ENCODE assay signal across 25 cellular contexts in genomic region chr2:6493669-6494068, GRCh38.
DNase-seq lines count a peak whose midpoint lies in the region; FAIRE-seq and TF ChIP-seq lines count a peak whose summit lies in the region.
"Had no signal": no experiment of that assay in that cellular context is flagged by ENCODE, and none has a peak within 500 bp of the region (broad histone marks: within the 10 kb centered on the region; RNA-seq: fewer than 3 reads in every experiment).

No MANE protein-coding gene starts in this region.

- no peak overlapping the region for H3K4ac ChIP-seq in neuronal stem cell (ENCODE audit: low read length)

- H3K14ac ChIP-seq in neuronal stem cell (ENCODE audit: low read length), result no peak overlapping the region

- H3K4me3 ChIP-seq in OCI-LY1 (ENCODE audit: low read depth, low read length, poor library complexity, severe bottlenecking), result no peak overlapping the region
- no peak overlapping the region for H3K4me3 ChIP-seq in neuronal stem cell (ENCODE audit: low read length in 2 of 2)
- H3K4me3 ChIP-seq in small intestine (ENCODE audit: low read depth in 1 of 2, low read length in 2 of 2), result no peak overlapping the region
- H3K4me3 ChIP-seq: A549; BLaER1 treated with 17β-estradiol and CSF1 and Interleukin-3, amounts not matched to agents 10 nM and 100 nM; GM12878 had no signal

- H3K9me3 ChIP-seq in OCI-LY1 (ENCODE audit: low read length) (no peaks in the 10 kb centered on the region), neuronal stem cell (replicated peaks in 1 of 2; ENCODE audit: control insufficient read depth in 2 of 2, insufficient read depth in 1 of 2, low read depth in 1 of 2, low read length in 2 of 2) (peaks cover 0 to 4% of the 10 kb centered on the region in 2 donors), small intestine (ENCODE audit: control insufficient read depth, low read depth) (no peaks in the 10 kb centered on the region)

- no peaks in the 10 kb centered on the region for H3K27me3 ChIP-seq in OCI-LY1 (ENCODE audit: insufficient read depth, low read length)
- H3K27me3 ChIP-seq in neuronal stem cell (ENCODE audit: control insufficient read depth in 3 of 3, insufficient read depth in 3 of 3, low read depth in 1 of 3, low read length in 3 of 3), result no peaks in the 10 kb centered on the region
- no peaks in the 10 kb centered on the region for H3K27me3 ChIP-seq in small intestine (ENCODE audit: control insufficient read depth in 2 of 2, insufficient read depth in 2 of 2, low read length in 2 of 2)
- H3K27me3 ChIP-seq: BLaER1 treated with 17β-estradiol and CSF1 and Interleukin-3, amounts not matched to agents 10 nM and 100 nM had no signal

- H4K20me1 ChIP-seq in OCI-LY1 (ENCODE audit: insufficient read depth, low read length), result no peaks in the 10 kb centered on the region
- H4K20me1 ChIP-seq: BLaER1 treated with 17β-estradiol and CSF1 and Interleukin-3, amounts not matched to agents 10 nM and 100 nM had no signal

- H2AFZ ChIP-seq in OCI-LY1 (ENCODE audit: low read length) (no peak overlapping the region), neuronal stem cell (ENCODE audit: low read length) (no peak overlapping the region)

- H3K36me3 ChIP-seq in OCI-LY1 (ENCODE audit: insufficient read depth, low read length) (no peaks in the 10 kb centered on the region; the same call in 1 of the 2 replicates), neuronal stem cell (replicated peaks in 1 of 2; ENCODE audit: control insufficient read depth in 2 of 2, insufficient read depth in 2 of 2, low read length in 2 of 2) (no peaks in the 10 kb centered on the region), small intestine (ENCODE audit: control insufficient read depth in 2 of 2, insufficient read depth in 2 of 2, low read length in 2 of 2) (no peaks in the 10 kb centered on the region)
- H3K36me3 ChIP-seq: BLaER1 treated with 17β-estradiol and CSF1 and Interleukin-3, amounts not matched to agents 10 nM and 100 nM had no signal

- H2BK12ac ChIP-seq in neuronal stem cell (ENCODE audit: low read length), result no peak overlapping the region

- H3K9ac ChIP-seq in OCI-LY1 (ENCODE audit: low read length), result no peak overlapping the region
- H3K9ac ChIP-seq in neuronal stem cell (ENCODE audit: low read depth, low read length, poor library complexity), result no peak overlapping the region
- H3K9ac ChIP-seq: BLaER1 treated with 17β-estradiol and CSF1 and Interleukin-3, amounts not matched to agents 10 nM and 100 nM had no signal

- H3K4me2 ChIP-seq in OCI-LY1 (ENCODE audit: low read length) (no peak overlapping the region), neuronal stem cell (ENCODE audit: insufficient read depth, low read length, poor library complexity, severe bottlenecking) (no peak overlapping the region)
- H3K4me2 ChIP-seq: A549; BLaER1 treated with 17β-estradiol and CSF1 and Interleukin-3, amounts not matched to agents 10 nM and 100 nM had no signal

- no peak overlapping the region for H3K23ac ChIP-seq in neuronal stem cell (ENCODE audit: low read depth, low read length, poor library complexity)

- no peak overlapping the region for H2BK5ac ChIP-seq in neuronal stem cell (ENCODE audit: low read length)

- no peak overlapping the region for H2BK15ac ChIP-seq in neuronal stem cell (ENCODE audit: low read length)

- FAIRE-seq in small intestine (lab: Jason Lieb, UNC), result no peak
- FAIRE-seq: A549, GM12878, GM12892, GM18507, GM19239 had no signal

- no CpG with 5 or more reads among the region's 1 CpG for WGBS in neuronal stem cell (ENCODE audit: extremely low coverage in 2 of 2, insufficient read length in 2 of 2, insufficient replicate concordance in 1 of 2), 2 donors
- 59 to 89% (median 81%) methylated on average over 1 of the region's 1 CpG for WGBS in small intestine, 3 donors

- H3K79me1 ChIP-seq in neuronal stem cell (ENCODE audit: low read depth, low read length), result no peaks in the 10 kb centered on the region

- H3K4me1 ChIP-seq in OCI-LY1 (ENCODE audit: insufficient read depth, low read length, severe bottlenecking) (peaks cover 32% of the 10 kb centered on the region), neuronal stem cell (ENCODE audit: control insufficient read depth in 2 of 2, insufficient read depth in 1 of 2, low read depth in 1 of 2, low read length in 2 of 2) (peaks cover 5 to 7% of the 10 kb centered on the region in 2 donors), small intestine (ENCODE audit: control insufficient read depth in 2 of 2, insufficient read depth in 1 of 2, low read depth in 1 of 2, low read length in 1 of 2) (no peaks in the 10 kb centered on the region)
- H3K4me1 ChIP-seq: A549; BLaER1 treated with 17β-estradiol and CSF1 and Interleukin-3, amounts not matched to agents 10 nM and 100 nM had no signal

- no peaks in the 10 kb centered on the region for H3K9me2 ChIP-seq in OCI-LY1 (ENCODE audit: low read depth, low read length)

- no peak overlapping the region for H4K91ac ChIP-seq in neuronal stem cell (ENCODE audit: low read depth, low read length, poor library complexity)

- H3K27ac ChIP-seq in C4-2B (peak overlapping the region; percentile 42), OCI-LY1 (ENCODE audit: low read depth, low read length, poor library complexity, severe bottlenecking) (peak overlapping the region; percentile 89), neuronal stem cell (replicated peaks; ENCODE audit: low read length) (no peak overlapping the region), small intestine (ENCODE audit: low read depth in 1 of 2, low read length in 1 of 2) (no peak overlapping the region)
- H3K27ac ChIP-seq: 22Rv1; A549; BLaER1 treated with 17β-estradiol and CSF1 and Interleukin-3, amounts not matched to agents 10 nM and 100 nM had no signal

- H2BK120ac ChIP-seq in neuronal stem cell (ENCODE audit: low read depth, low read length), result no peak overlapping the region

- no peak overlapping the region for H3K18ac ChIP-seq in neuronal stem cell (ENCODE audit: low read length)

- DNase-seq in neuronal stem cell (ENCODE audit: low spot score) (no peak), NK-92 (lab: John Stamatoyannopoulos, UW; ENCODE audit: unreplicated experiment) (no peak), GM19238 (ENCODE audit: insufficient read length, low spot score) (no peak), small intestine (no peak)
- DNase-seq: AML-193; CD4-positive, alpha-beta memory T cell; CD4-positive, CD25-positive, alpha-beta regulatory T cell; CD8-positive, alpha-beta memory T cell; COR-L47; DMS 273 treated with DMSO at 0.1 percent for 48 hours; DMS153; DMS53; DMS79; DND-41; EL; GDM1 had no signal

- peak overlapping the region; percentile 15 for H2AK5ac ChIP-seq in neuronal stem cell (ENCODE audit: low read depth, low read length)

- TF ChIP-seq CTCF in C4-2B (conservative IDR thresholded peaks at IDR 0.05), result no peak
- TF ChIP-seq CTCF in OCI-LY1 (IDR thresholded peaks at IDR 0.05; ENCODE audit: low read length), result no peak

- no peak overlapping the region for H4K8ac ChIP-seq in neuronal stem cell (ENCODE audit: low read depth, low read length)

- no peaks in the 10 kb centered on the region for H3F3A ChIP-seq in OCI-LY1 (ENCODE audit: insufficient read depth, low read length)

- H3K79me2 ChIP-seq in OCI-LY1 (ENCODE audit: insufficient read depth, low read length), result no peaks in the 10 kb centered on the region

Comparison
In these comparisons a context has a peak if more than half of its experiments do, and no peak if none do; other contexts are left out.
1. H3K27ac ChIP-seq: peak in C4-2B (single experiment) and OCI-LY1 (single experiment); none in neuronal stem cell (single experiment) and small intestine (0 of 2).